1 cellular context compared by ENCODE assay signal in genomic region chr5:10194083-10194482, GRCh38.
TF ChIP-seq lines count a peak whose summit lies in the region.

No MANE protein-coding gene starts in this region.

TF ChIP-seq in IMR-90, 13 proteins besides CTCF, POLR2A, EP300 and RAD21 (continued from another document):
- TF ChIP-seq USF2 (IDR thresholded peaks at IDR 0.05; ENCODE audit: low read depth, low read length) (no peak), RFX5 (IDR thresholded peaks at IDR 0.05; ENCODE audit: low read depth, low read length) (no peak)
